ENCODE assay signal across 10 cellular contexts in the genomic region with DNA sequence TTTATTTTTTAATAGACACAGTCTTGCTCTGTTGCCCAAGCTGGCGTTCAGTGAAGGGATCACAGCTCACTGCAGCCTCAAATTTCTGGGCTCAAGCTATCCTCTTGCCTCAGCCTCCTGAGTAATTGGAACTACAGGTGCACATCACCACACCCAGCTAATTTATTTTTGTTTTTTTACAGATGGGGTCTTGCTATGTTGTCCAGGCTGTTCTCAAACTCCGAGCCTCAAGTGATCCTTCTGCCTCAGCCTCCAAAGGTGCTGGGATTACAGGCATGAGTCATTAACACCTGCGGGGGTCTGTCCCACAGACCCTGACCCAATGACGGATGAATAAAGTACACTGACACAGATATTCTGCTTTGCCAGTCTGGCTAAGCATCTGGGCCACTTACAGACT.
"Had no signal": no experiment of that assay in that cellular context is flagged by ENCODE, and none has a peak within 500 bp of the region (broad histone marks: within the 10 kb centered on the region; RNA-seq: fewer than 3 reads in every experiment).

No MANE protein-coding gene starts in this region.

- H3K4me2 ChIP-seq: GM23338, KMS-11 had no signal

- DNase-seq: H7, HFFc6, IMR-90, Karpas-422, KBM-7 had no signal

- H3K9me3 ChIP-seq: HAP-1 had no signal

- H3K27ac ChIP-seq: HL-60, KMS-11 had no signal

- H3K9ac ChIP-seq: KMS-11 had no signal

- ATAC-seq: GM23338, HCT116 had no signal

- H3K4me3 ChIP-seq: GM23338, HAP-1 had no signal

- H3K4me1 ChIP-seq: HAP-1 had no signal

- H2AFZ ChIP-seq: GM23338 had no signal
